12 cellular contexts compared by ENCODE assay signal in the genomic region with DNA sequence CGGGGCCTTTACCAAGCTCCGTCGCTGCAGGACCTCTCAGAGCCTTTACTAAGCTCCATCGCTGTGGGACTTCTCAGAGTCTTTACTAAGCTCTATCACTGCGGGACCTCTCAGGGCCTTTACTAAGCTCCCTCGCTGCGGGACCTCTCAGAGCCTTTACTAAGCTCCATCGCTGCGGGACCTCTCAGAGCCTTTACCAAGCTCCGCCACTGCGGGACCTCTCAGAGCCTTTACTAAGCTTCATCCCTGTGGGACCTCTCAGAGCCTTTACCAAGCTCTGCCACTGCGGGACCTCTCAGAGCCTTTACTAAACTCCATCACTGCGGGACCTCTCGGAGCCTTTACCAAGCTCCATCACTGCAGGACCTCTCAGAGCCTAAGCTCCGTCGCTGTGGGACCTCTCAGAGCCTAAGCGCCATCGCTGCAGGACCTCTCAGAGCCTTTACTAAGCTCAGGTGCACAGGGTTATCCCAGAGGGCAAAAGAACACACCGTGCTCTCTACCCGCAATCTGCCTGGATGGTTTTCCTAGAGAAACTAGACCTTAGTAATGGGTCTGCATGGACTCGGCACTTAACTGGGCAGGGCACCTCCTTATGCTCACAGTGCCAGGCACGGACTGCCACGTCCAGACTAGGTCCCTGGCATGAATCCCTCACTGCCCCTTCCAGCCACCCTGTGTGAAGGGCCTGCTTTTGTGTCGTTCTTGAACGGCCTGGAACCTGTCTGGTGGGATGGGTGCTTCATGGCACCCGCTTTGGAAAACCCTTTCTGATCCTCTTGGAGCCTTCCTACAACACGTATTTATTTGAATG.
"Had no signal": no experiment of that assay in that cellular context is flagged by ENCODE, and none has a peak within 500 bp of the region (broad histone marks: within the 10 kb centered on the region; RNA-seq: fewer than 3 reads in every experiment).

No MANE protein-coding gene starts in this region.

- H3K9me3 Mint-ChIP-seq: activated T-cell treated with anti-CD3 and anti-CD28 coated beads, Interleukin-2, amount 50 U/mL, for 4 hours; mesothelial cell of epicardium; T-cell had no signal

- H3K4me1 Mint-ChIP-seq: mesothelial cell of epicardium, T-cell had no signal

- H3K4me3 ChIP-seq: cardiac muscle cell, colonic mucosa, SK-N-MC, stomach had no signal

- DNase-seq: activated naive CD4-positive, alpha-beta T cell treated with Interleukin-2 at 50 U/mL for 16 hours; activated T-cell treated with anti-CD3 and anti-CD28 coated beads, Interleukin-2, amount 50 U/mL, for 4 hours; colonic mucosa; effector CD4-positive, alpha-beta T cell; foreskin keratinocyte; stimulated activated CD4-positive, alpha-beta T cell treated with anti-CD3 and anti-CD28 coated beads, Interleukin-4, amount 100 ng/mL, for 4 hours; stomach; T-cell had no signal

- FAIRE-seq: endothelial cell of umbilical vein had no signal

- H3K36me3 ChIP-seq: cardiac muscle cell, colonic mucosa had no signal

- H3K4me3 Mint-ChIP-seq: activated T-cell treated with anti-CD3 and anti-CD28 coated beads, Interleukin-2, amount 50 U/mL, for 4 hours; mesothelial cell of epicardium; T-cell had no signal

- H3K4me1 ChIP-seq: foreskin keratinocyte had no signal

- H3K9me3 ChIP-seq: colonic mucosa, stomach had no signal

- H3K27ac ChIP-seq: cardiac muscle cell, colonic mucosa, foreskin keratinocyte, SK-N-MC, stomach had no signal

- H3K27me3 ChIP-seq: cardiac muscle cell, colonic mucosa, foreskin keratinocyte, stomach had no signal

- H3K27ac Mint-ChIP-seq: mesothelial cell of epicardium, T-cell had no signal

- H3K36me3 Mint-ChIP-seq: mesothelial cell of epicardium, T-cell had no signal

- H3K27me3 Mint-ChIP-seq: T-cell had no signal
